ENCODE assay signal across 1 cellular context in genomic region chr14:101235872-101236221, GRCh38.
TF ChIP-seq lines count a peak whose summit lies in the region.

No MANE protein-coding gene starts in this region.

TF ChIP-seq in HepG2, 621 proteins besides CTCF, POLR2A, EP300 and RAD21 (continued from another document):
- no peak for TF ChIP-seq ZNF576 (CRISPR knock-in tag; IDR thresholded peaks at IDR 0.05)
- no peak for TF ChIP-seq MED1 (CRISPR knock-in tag; IDR thresholded peaks at IDR 0.05)
- no peak for TF ChIP-seq MED8 (CRISPR knock-in tag; IDR thresholded peaks at IDR 0.05; ENCODE audit: insufficient replicate concordance)
- TF ChIP-seq ZSCAN5A (CRISPR knock-in tag; IDR thresholded peaks at IDR 0.05; ENCODE audit: borderline replicate concordance), result no peak
- no peak for TF ChIP-seq ZBTB14 (CRISPR knock-in tag; IDR thresholded peaks at IDR 0.05)
- TF ChIP-seq ZNF616 (CRISPR knock-in tag; IDR thresholded peaks at IDR 0.05; ENCODE audit: low read depth), result no peak
- no peak for TF ChIP-seq HHEX (CRISPR knock-in tag; IDR thresholded peaks at IDR 0.05)
- no peak for TF ChIP-seq NPAS2 (CRISPR knock-in tag; IDR thresholded peaks at IDR 0.05; ENCODE audit: borderline replicate concordance)
- TF ChIP-seq ZNF615 (CRISPR knock-in tag; IDR thresholded peaks at IDR 0.05; ENCODE audit: borderline replicate concordance), result no peak
- TF ChIP-seq HMGXB4 (CRISPR knock-in tag; IDR thresholded peaks at IDR 0.05; ENCODE audit: borderline replicate concordance in 1 of 2, low read depth in 1 of 2), result no peak
